Comparison of ENCODE assay signal across 9 cellular contexts in genomic region chr19:15316498-15316897, GRCh38. TPM values are rescaled to one million over a fixed set of nuclear protein-coding genes. Genes with fewer than 3 reads are reported as not detected.
DNase-seq lines count a peak whose midpoint lies in the region; ATAC-seq, FAIRE-seq and TF ChIP-seq lines count a peak whose summit lies in the region.
"Had no signal": no experiment of that assay in that cellular context is flagged by ENCODE, and none has a peak within 500 bp of the region (broad histone marks: within the 10 kb centered on the region; RNA-seq: fewer than 3 reads in every experiment).

No MANE protein-coding gene starts in this region.

- POLR2A ChIA-PET in activated CD4-positive, alpha-beta T cell treated with anti-CD3 and anti-CD28 coated beads for 36 hours (lab: Charles Lee): interaction anchor here (0.6 to 1.5 kb wide), 3 partner anchors 9 to 12 kb away, joined by 3 to 6 read pairs (median 5); no protein-coding TSS in a partner anchor

- peaks cover 6% of the 10 kb centered on the region for H4K20me1 ChIP-seq in OCI-LY1 (ENCODE audit: insufficient read depth, low read length)

- TF ChIP-seq CTCF in OCI-LY1 (IDR thresholded peaks at IDR 0.05; ENCODE audit: low read length): no peak

- H3K27me3 Mint-ChIP-seq in activated CD4-positive, alpha-beta T cell treated with anti-CD3 and anti-CD28 coated beads for 36 hours: no peaks in the 10 kb centered on the region
- H3K27me3 Mint-ChIP-seq in dendritic cell treated with granulocyte-macrophage colony-stimulating factor and Interleukin-4, amounts not matched to agents 40 ng/mL and 50 ng/mL, for 4 days: no peaks in the 10 kb centered on the region

- no peak overlapping the region for H2AFZ ChIP-seq in OCI-LY1 (ENCODE audit: low read length)

- ATAC-seq in activated CD4-positive, alpha-beta T cell treated with anti-CD3 and anti-CD28 coated beads for 36 hours: no peak

- H3K4me1 ChIP-seq in OCI-LY1 (ENCODE audit: insufficient read depth, low read length, severe bottlenecking) (peaks cover 87% of the 10 kb centered on the region), skeletal muscle satellite cell (ENCODE audit: control insufficient read depth, insufficient read depth, low read length) (peaks cover 66% of the 10 kb centered on the region)

- H3K36me3 ChIP-seq in OCI-LY1 (ENCODE audit: insufficient read depth, low read length) (no peaks in the 10 kb centered on the region), skeletal muscle satellite cell (ENCODE audit: insufficient read depth, low read length) (peaks cover 6% of the 10 kb centered on the region)

- H3K4me1 Mint-ChIP-seq in activated CD4-positive, alpha-beta T cell treated with anti-CD3 and anti-CD28 coated beads for 36 hours: peaks cover 86% of the 10 kb centered on the region
- peaks cover 93% of the 10 kb centered on the region for H3K4me1 Mint-ChIP-seq in dendritic cell treated with granulocyte-macrophage colony-stimulating factor and Interleukin-4, amounts not matched to agents 40 ng/mL and 50 ng/mL, for 4 days (ENCODE audit: low read depth)

- H3K9me3 ChIP-seq in OCI-LY1 (ENCODE audit: low read length) (no peaks in the 10 kb centered on the region), skeletal muscle satellite cell (replicated peaks; ENCODE audit: low read length) (no peaks in the 10 kb centered on the region)

- H3K27ac ChIP-seq in OCI-LY1 (ENCODE audit: low read depth, low read length, poor library complexity, severe bottlenecking): peak overlapping the region; percentile 69

- no peaks in the 10 kb centered on the region for H3K9me3 Mint-ChIP-seq in activated CD4-positive, alpha-beta T cell treated with anti-CD3 and anti-CD28 coated beads for 36 hours (ENCODE audit: low read depth)
- no peaks in the 10 kb centered on the region for H3K9me3 Mint-ChIP-seq in dendritic cell treated with granulocyte-macrophage colony-stimulating factor and Interleukin-4, amounts not matched to agents 40 ng/mL and 50 ng/mL, for 4 days

- FAIRE-seq in urothelium cell line (lab: Jason Lieb, UNC): no peak

- H3K9me2 ChIP-seq in OCI-LY1 (ENCODE audit: low read depth, low read length): no peaks in the 10 kb centered on the region

- intact Hi-C loops in activated CD4-positive, alpha-beta T cell treated with anti-CD3 and anti-CD28 coated beads for 36 hours (cut with DNase I, micrococcal nuclease): no loop called here
- intact Hi-C loops in dendritic cell treated with granulocyte-macrophage colony-stimulating factor and Interleukin-4, amounts not matched to agents 40 ng/mL and 50 ng/mL, for 4 days (cut with micrococcal nuclease): no loop called here

- H3K27me3 ChIP-seq in OCI-LY1 (ENCODE audit: insufficient read depth, low read length): no peaks in the 10 kb centered on the region
- no peaks in the 10 kb centered on the region for H3K27me3 ChIP-seq in skeletal muscle satellite cell (ENCODE audit: control insufficient read depth, insufficient read depth, low read length)

- peak overlapping the region; percentile 34 for H3K4me3 ChIP-seq in OCI-LY1 (ENCODE audit: low read depth, low read length, poor library complexity, severe bottlenecking)
- no peak overlapping the region for H3K4me3 ChIP-seq in skeletal muscle satellite cell (ENCODE audit: low read length)

- peak overlapping the region; percentile 25; the same call in 1 of the 2 replicates for H3K9ac ChIP-seq in OCI-LY1 (ENCODE audit: low read length)
- no peak overlapping the region for H3K9ac ChIP-seq in skeletal muscle satellite cell (ENCODE audit: low read depth, low read length)

- H3K36me3 Mint-ChIP-seq in activated CD4-positive, alpha-beta T cell treated with anti-CD3 and anti-CD28 coated beads for 36 hours (ENCODE audit: low read depth): peaks cover 17% of the 10 kb centered on the region
- peaks cover 17% of the 10 kb centered on the region for H3K36me3 Mint-ChIP-seq in dendritic cell treated with granulocyte-macrophage colony-stimulating factor and Interleukin-4, amounts not matched to agents 40 ng/mL and 50 ng/mL, for 4 days (ENCODE audit: low read depth)

- DNase-seq in activated CD4-positive, alpha-beta T cell treated with anti-CD3 and anti-CD28 coated beads for 36 hours: no peak
- no peak for DNase-seq in activated CD4-positive, alpha-beta T cell treated with anti-CD3 and anti-CD28 coated beads, Interleukin-2, amount 50 U/mL, for 4 hours
- DNase-seq in DMS 273 treated with DMSO at 0.1 percent for 48 hours (lab: John Stamatoyannopoulos, UW): no peak
- no peak for DNase-seq in urothelium cell line (ENCODE audit: low spot score)
- DNase-seq in stimulated activated naive CD4-positive, alpha-beta T cell treated with Interleukin-2 at 50 U/mL for 16 hours (lab: John Stamatoyannopoulos, UW): no peak
- DNase-seq: activated CD4-positive, CD25-positive, alpha-beta regulatory T cell had no signal

- H3K4me2 ChIP-seq in OCI-LY1 (ENCODE audit: low read length): peak overlapping the region; percentile 62
- peak overlapping the region; percentile 62 for H3K4me2 ChIP-seq in skeletal muscle satellite cell (ENCODE audit: low read length)

- peak overlapping the region; percentile 78 for H3K27ac Mint-ChIP-seq in activated CD4-positive, alpha-beta T cell treated with anti-CD3 and anti-CD28 coated beads for 36 hours
- H3K27ac Mint-ChIP-seq in dendritic cell treated with granulocyte-macrophage colony-stimulating factor and Interleukin-4, amounts not matched to agents 40 ng/mL and 50 ng/mL, for 4 days: peak overlapping the region; percentile 57

- CTCF ChIA-PET in activated CD4-positive, alpha-beta T cell treated with anti-CD3 and anti-CD28 coated beads for 36 hours (lab: Charles Lee): interaction anchor here (0.6 to 1.6 kb wide), 5 partner anchors 10 to 64 kb away, joined by 3 to 7 read pairs (median 3); no protein-coding TSS in a partner anchor

- H3K79me2 ChIP-seq in OCI-LY1 (ENCODE audit: insufficient read depth, low read length): peaks cover 97% of the 10 kb centered on the region

- H3F3A ChIP-seq in OCI-LY1 (ENCODE audit: insufficient read depth, low read length): peaks cover 3% of the 10 kb centered on the region; the same call in 1 of the 2 replicates

- H3K4me3 Mint-ChIP-seq in activated CD4-positive, alpha-beta T cell treated with anti-CD3 and anti-CD28 coated beads for 36 hours: peak overlapping the region; percentile 11
- H3K4me3 Mint-ChIP-seq in dendritic cell treated with granulocyte-macrophage colony-stimulating factor and Interleukin-4, amounts not matched to agents 40 ng/mL and 50 ng/mL, for 4 days: peak overlapping the region; percentile 9

RNA-seq across cellular contexts. Expression of gene BRD4, which starts 15.8 kb away (rescaled TPM):
- total RNA-seq in activated CD4-positive, alpha-beta T cell treated with anti-CD3 and anti-CD28 coated beads for 36 hours: 100 to 1,000 TPM; 106 to 126 TPM
- total RNA-seq in skeletal muscle satellite cell (2012; rRNA removed): 13.8 and 20.0 TPM in 2 replicates
